Comparison of ENCODE assay signal across 10 cellular contexts in the genomic region with DNA sequence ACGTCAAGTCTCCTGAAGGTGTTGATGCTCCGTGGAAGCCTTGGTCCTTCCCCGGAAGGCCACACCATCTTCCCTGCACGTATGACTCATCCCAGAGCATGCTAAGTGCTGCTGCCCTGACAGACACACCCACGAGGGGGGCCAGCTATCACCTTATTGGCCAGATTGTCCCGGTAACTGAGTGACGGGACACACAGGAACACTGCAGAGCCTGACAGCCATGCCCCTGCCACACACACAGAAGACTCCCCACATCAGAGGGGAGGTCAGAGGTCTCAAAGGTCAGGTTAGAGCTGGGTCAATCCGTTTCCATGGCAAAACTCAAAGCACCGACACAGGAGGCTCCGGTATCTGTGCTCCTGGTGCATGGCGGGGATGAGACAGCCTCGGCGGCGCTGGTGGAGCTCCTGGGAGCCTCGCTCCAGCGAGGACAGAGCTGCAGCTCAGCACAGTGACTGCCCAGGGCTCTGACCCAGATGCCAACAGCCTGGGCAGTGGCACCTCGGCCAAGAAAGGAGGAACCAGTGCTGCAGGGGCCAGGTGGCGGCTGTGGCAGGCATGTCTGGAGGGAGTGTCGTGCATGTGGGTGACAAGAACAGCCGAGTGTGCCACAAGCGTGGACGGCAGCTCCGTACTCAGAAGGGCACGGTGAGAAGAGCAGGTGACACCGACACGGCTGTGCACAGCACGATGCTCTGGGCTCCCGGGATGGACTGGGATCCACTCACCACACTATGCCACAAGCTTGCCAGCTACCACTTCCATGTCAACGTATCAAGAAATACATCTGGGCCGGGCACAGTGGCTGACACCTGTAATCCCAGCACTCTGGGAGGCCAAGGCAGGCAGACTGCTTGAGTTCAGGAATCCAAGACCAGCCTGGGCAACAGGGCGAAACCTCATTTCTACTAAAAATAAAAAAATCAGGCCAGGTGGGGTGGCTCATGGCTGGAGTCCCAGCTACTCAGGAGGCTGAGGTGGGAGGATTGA. TPM values are rescaled to one million over a fixed set of nuclear protein-coding genes. Genes with fewer than 3 reads are reported as not detected.
DNase-seq lines count a peak whose midpoint lies in the region; ATAC-seq and TF ChIP-seq lines count a peak whose summit lies in the region.
"Had no signal": no experiment of that assay in that cellular context is flagged by ENCODE, and none has a peak within 500 bp of the region (broad histone marks: within the 10 kb centered on the region; RNA-seq: fewer than 3 reads in every experiment).

No MANE protein-coding gene starts in this region.

- peak overlapping the region; percentile 11 for H3K27ac ChIP-seq in lower lobe of right lung

- TF ChIP-seq CTCF in chondrocyte (IDR thresholded peaks at IDR 0.05): no peak
- no peak for TF ChIP-seq CTCF in lower lobe of right lung (IDR thresholded peaks at IDR 0.05)

- no peaks in the 10 kb centered on the region for H3K27me3 Mint-ChIP-seq in chondrocyte (ENCODE audit: low read depth)

- peaks cover 26% of the 10 kb centered on the region for H3K4me1 Mint-ChIP-seq in chondrocyte (ENCODE audit: low read depth)

- no peak overlapping the region for H3K4me3 Mint-ChIP-seq in chondrocyte (ENCODE audit: unreplicated experiment)

- DNase-seq in AG08395 (ENCODE audit: low spot score) (peak; percentile 89), LHCN-M2 (ENCODE audit: low read depth) (peak; percentile 81), chondrocyte (ENCODE audit: low spot score) (no peak), lower lobe of right lung (no peak), epidermal melanocyte (ENCODE audit: insufficient read length, low spot score) (no peak)
- DNase-seq in activated CD4-positive, alpha-beta T cell treated with anti-CD3 and anti-CD28 coated beads for 4 hours: no peak
- DNase-seq: DMS79, NCI-H524 treated with DMSO at 0.1 percent for 48 hours had no signal

- peaks cover 2% of the 10 kb centered on the region for H3K36me3 Mint-ChIP-seq in chondrocyte (ENCODE audit: low read depth)

- H3K27ac Mint-ChIP-seq in chondrocyte (ENCODE audit: unreplicated experiment): peak overlapping the region; percentile 57

- peaks cover 12% of the 10 kb centered on the region for H3K36me3 ChIP-seq in lower lobe of right lung

- H3K4me3 ChIP-seq in lower lobe of right lung: no peak overlapping the region

- no peaks in the 10 kb centered on the region for H3K9me3 ChIP-seq in lower lobe of right lung

- no peaks in the 10 kb centered on the region for H3K4me1 ChIP-seq in lower lobe of right lung

- ATAC-seq in lower lobe of right lung (peak; percentile 13 to 20), GM21381 (IDR thresholded peaks at IDR 0.05; ENCODE audit: unreplicated experiment) (no peak), GM19395 (IDR thresholded peaks at IDR 0.05; ENCODE audit: unreplicated experiment) (no peak)

- intact Hi-C loops in lower lobe of right lung (cut with DNase I): no loop called here

- no peaks in the 10 kb centered on the region for H3K9me3 Mint-ChIP-seq in chondrocyte (ENCODE audit: low read depth)

- no peaks in the 10 kb centered on the region for H3K27me3 ChIP-seq in lower lobe of right lung (ENCODE audit: low read depth)

RNA-seq across cellular contexts. Expression of gene TMEM240, which starts 14.8 kb away (rescaled TPM):
- 0.63 and 0.83 TPM in 2 replicates for total RNA-seq in LHCN-M2 (2014; rRNA removed)
- polyA plus RNA-seq in LHCN-M2 (2012): 0.40 TPM
- total RNA-seq in chondrocyte: 3.6 to 6.1 TPM (median 5.8 TPM) in 3 replicates
- 3.9 TPM for total RNA-seq in lower lobe of right lung

RNA-seq across cellular contexts. Expression of gene SSU72, which starts 19.4 kb away (rescaled TPM):
- total RNA-seq in LHCN-M2 (2014; rRNA removed) (72.5 and 80.6 TPM in 2 replicates), chondrocyte (99.7 to 129 TPM (median 100 TPM) in 3 replicates), lower lobe of right lung (123 TPM)
- 108 TPM for polyA plus RNA-seq in LHCN-M2 (2012)

RNA-seq across cellular contexts. Expression of gene ATAD3A, which starts 43.3 kb away (rescaled TPM):
- total RNA-seq in LHCN-M2 (2014; rRNA removed): 65.0 and 67.9 TPM in 2 replicates
- 47.1 TPM for polyA plus RNA-seq in LHCN-M2 (2012)
- total RNA-seq in chondrocyte: 29.9 to 39.6 TPM (median 34.6 TPM) in 3 replicates
- 14.1 TPM for total RNA-seq in lower lobe of right lung

RNA-seq across cellular contexts. Expression of gene FNDC10, which starts 44.7 kb away (rescaled TPM):
- 3.3 and 5.9 TPM in 2 replicates for total RNA-seq in LHCN-M2 (2014; rRNA removed)
- 5.7 TPM for polyA plus RNA-seq in LHCN-M2 (2012)
- 23.3 to 32.6 TPM (median 24.8 TPM) in 3 replicates for total RNA-seq in chondrocyte
- 7.7 TPM for total RNA-seq in lower lobe of right lung

Comparison
In these comparisons a context has a peak if more than half of its experiments do, and no peak if none do; other contexts are left out.
1. DNase-seq: peak in AG08395 (single experiment) and LHCN-M2 (single experiment); none in chondrocyte (single experiment), lower lobe of right lung (single experiment), epidermal melanocyte (single experiment) and activated CD4-positive, alpha-beta T cell treated with anti-CD3 and anti-CD28 coated beads for 4 hours (0 of 2).
2. ATAC-seq: peak in lower lobe of right lung (2 of 2); none in GM21381 (single experiment) and GM19395 (single experiment).